11 cellular contexts compared by ENCODE assay signal in genomic region chr1:27004471-27005165, GRCh38. TPM values are rescaled to one million over a fixed set of nuclear protein-coding genes. Genes with fewer than 3 reads are reported as not detected.
DNase-seq lines count a peak whose midpoint lies in the region; ATAC-seq and TF ChIP-seq lines count a peak whose summit lies in the region.
"Had no signal": no experiment of that assay in that cellular context is flagged by ENCODE, and none has a peak within 500 bp of the region (broad histone marks: within the 10 kb centered on the region; RNA-seq: fewer than 3 reads in every experiment).

No MANE protein-coding gene starts in this region.

- no peak for ATAC-seq in HG03342 (IDR thresholded peaks at IDR 0.05; ENCODE audit: unreplicated experiment)
- ATAC-seq in HG02970 (IDR thresholded peaks at IDR 0.05; ENCODE audit: low FRiP score, unreplicated experiment): no peak

- WGBS in trophoblast cell (ENCODE audit: extremely low coverage, insufficient coverage, insufficient read length): no CpG with 5 or more reads among the region's 10 CpGs

- no peak overlapping the region for H3K4me2 ChIP-seq in trophoblast cell (ENCODE audit: low read length)

- no peak overlapping the region for H3K23ac ChIP-seq in trophoblast cell (ENCODE audit: low read length)

- peaks cover 14% of the 10 kb centered on the region for H3K79me1 ChIP-seq in trophoblast cell (ENCODE audit: low read length)

- H3K4me3 ChIP-seq in SJCRH30 (no peak overlapping the region), left ventricle myocardium inferior (no peak overlapping the region), trophoblast cell (ENCODE audit: low read depth, low read length) (no peak overlapping the region)
- no peak overlapping the region for H3K4me3 ChIP-seq in effector memory CD4-positive, alpha-beta T cell (ENCODE audit: insufficient read depth, low read depth, low read length, poor library complexity, severe bottlenecking)
- H3K4me3 ChIP-seq: testis had no signal

- H2AFZ ChIP-seq in trophoblast cell (ENCODE audit: insufficient read depth, low read length, poor library complexity): no peak overlapping the region

- no peak overlapping the region for H3K18ac ChIP-seq in trophoblast cell (ENCODE audit: low read length)

- no peaks in the 10 kb centered on the region for H3K36me3 ChIP-seq in SJCRH30
- peaks cover 13% of the 10 kb centered on the region for H3K36me3 ChIP-seq in left ventricle myocardium inferior
- peaks cover 20 to 28% of the 10 kb centered on the region in 2 experiments for H3K36me3 ChIP-seq in trophoblast cell (ENCODE audit: control insufficient read depth in 1 of 2, insufficient read depth in 2 of 2, low read length in 2 of 2)
- no peaks in the 10 kb centered on the region for H3K36me3 ChIP-seq in effector memory CD4-positive, alpha-beta T cell (ENCODE audit: control insufficient read depth, insufficient read depth, low read length)

- no peaks in the 10 kb centered on the region for H3K9me3 ChIP-seq in SJCRH30 (replicated peaks)
- no peaks in the 10 kb centered on the region for H3K9me3 ChIP-seq in left ventricle myocardium inferior (replicated peaks)
- peaks cover 3% of the 10 kb centered on the region for H3K9me3 ChIP-seq in trophoblast cell (ENCODE audit: insufficient read depth, low read depth, low read length)
- H3K9me3 ChIP-seq in effector memory CD4-positive, alpha-beta T cell (ENCODE audit: control insufficient read depth, low read length): no peaks in the 10 kb centered on the region
- H3K9me3 ChIP-seq: testis had no signal

- no peak overlapping the region for H2BK120ac ChIP-seq in trophoblast cell (ENCODE audit: insufficient read depth, low read length, poor library complexity)

- peaks cover 5% of the 10 kb centered on the region for H3K79me2 ChIP-seq in trophoblast cell (ENCODE audit: control insufficient read depth, insufficient read depth, low read length, poor library complexity)

- H2BK5ac ChIP-seq in trophoblast cell (ENCODE audit: low read depth, low read length, poor library complexity): no peak overlapping the region

- no peak overlapping the region for H2AK5ac ChIP-seq in trophoblast cell (ENCODE audit: low read length)

- H2BK12ac ChIP-seq in trophoblast cell (ENCODE audit: low read length): no peak overlapping the region

- H3K27ac ChIP-seq in SJCRH30 (no peak overlapping the region), left ventricle myocardium inferior (replicated peaks) (peak overlapping the region; percentile 56), trophoblast cell (ENCODE audit: low read depth, low read length) (no peak overlapping the region)
- no peak overlapping the region for H3K27ac ChIP-seq in effector memory CD4-positive, alpha-beta T cell (ENCODE audit: insufficient read depth, low read length, poor library complexity, severe bottlenecking)
- H3K27ac ChIP-seq: testis had no signal

- no peak for TF ChIP-seq CTCF in GM20000 (IDR thresholded peaks at IDR 0.05; ENCODE audit: extremely low read depth, missing control alignments)
- no peak for TF ChIP-seq CTCF in left ventricle myocardium inferior (IDR thresholded peaks at IDR 0.05; ENCODE audit: borderline replicate concordance)

- H3K14ac ChIP-seq in trophoblast cell (ENCODE audit: low read length): no peak overlapping the region

- intact Hi-C loops in left ventricle myocardium inferior (cut with micrococcal nuclease): no loop called here

- no peak overlapping the region for H3K9ac ChIP-seq in trophoblast cell (ENCODE audit: low read length)

- H3K4me1 ChIP-seq in SJCRH30 (peaks cover 21% of the 10 kb centered on the region), left ventricle myocardium inferior (peaks cover 79% of the 10 kb centered on the region), trophoblast cell (ENCODE audit: control insufficient read depth in 1 of 2, insufficient read depth in 2 of 2, low read length in 2 of 2) (peaks cover 33 to 56% of the 10 kb centered on the region in 2 experiments)
- no peaks in the 10 kb centered on the region for H3K4me1 ChIP-seq in effector memory CD4-positive, alpha-beta T cell (ENCODE audit: control insufficient read depth, insufficient read depth, low read length, poor library complexity, severe bottlenecking)

- no peak overlapping the region for H3K4ac ChIP-seq in trophoblast cell (ENCODE audit: low read depth, low read length)

- H4K8ac ChIP-seq in trophoblast cell (ENCODE audit: low read depth, low read length): no peak overlapping the region

- DNase-seq in GM20000 (ENCODE audit: low spot score): peak; percentile 56
- DNase-seq in SJCRH30: peak; percentile 68 to 76
- DNase-seq in left ventricle myocardium inferior: no peak
- peak; percentile 49 for DNase-seq in renal cortical epithelial cell (ENCODE audit: low read depth)
- no peak for DNase-seq in trophoblast cell
- no peak for DNase-seq in effector memory CD4-positive, alpha-beta T cell
- DNase-seq: DMS153, T-helper 2 cell, testis had no signal

- H3K27me3 ChIP-seq in SJCRH30: no peaks in the 10 kb centered on the region
- H3K27me3 ChIP-seq in left ventricle myocardium inferior (ENCODE audit: low read depth): no peaks in the 10 kb centered on the region
- no peaks in the 10 kb centered on the region for H3K27me3 ChIP-seq in trophoblast cell (ENCODE audit: insufficient read depth, low read length)
- no peaks in the 10 kb centered on the region for H3K27me3 ChIP-seq in effector memory CD4-positive, alpha-beta T cell (replicated peaks; ENCODE audit: control insufficient read depth, insufficient read depth, low read length, poor library complexity, severe bottlenecking)
- H3K27me3 ChIP-seq: testis had no signal

- no peak overlapping the region for H4K12ac ChIP-seq in trophoblast cell (ENCODE audit: low read depth, low read length)

- H4K91ac ChIP-seq in trophoblast cell (ENCODE audit: low read depth, low read length): no peak overlapping the region

RNA-seq across cellular contexts. Expression of gene TENT5B, which starts 8.0 kb away (rescaled TPM):
- 0.04 and 0.10 TPM in 2 replicates for total RNA-seq in SJCRH30 (2014; rRNA removed; shearing (Covaris generic))
- 30.2 TPM for total RNA-seq in left ventricle myocardium inferior
- 9.6 and 22.3 TPM in 2 replicates for total RNA-seq in renal cortical epithelial cell
- 10.9 and 11.1 TPM in 2 replicates for polyA plus RNA-seq in trophoblast cell (2013)

RNA-seq across cellular contexts. Expression of gene TRNP1, which starts 11.1 kb away (rescaled TPM):
- total RNA-seq in SJCRH30 (2014; rRNA removed; shearing (Covaris generic)): 0.42 and 0.81 TPM in 2 replicates
- total RNA-seq in left ventricle myocardium inferior: 35.7 TPM
- total RNA-seq in renal cortical epithelial cell: 86.7 and 106 TPM in 2 replicates
- 1.8 and 2.3 TPM in 2 replicates for polyA plus RNA-seq in trophoblast cell (2013)

RNA-seq across cellular contexts. Expression of gene KDF1, which starts 44.4 kb away (rescaled TPM):
- not detected in 2 replicates for total RNA-seq in SJCRH30 (2014; rRNA removed; shearing (Covaris generic))
- total RNA-seq in left ventricle myocardium inferior (0.27 TPM), renal cortical epithelial cell (2.0 and 7.1 TPM in 2 replicates)
- polyA plus RNA-seq in trophoblast cell (2013): 10.6 and 10.8 TPM in 2 replicates

Comparison
In these comparisons a context has a peak if more than half of its experiments do, and no peak if none do; other contexts are left out.
1. DNase-seq: peak in GM20000 (single experiment), SJCRH30 (2 of 2) and renal cortical epithelial cell (single experiment); none in left ventricle myocardium inferior (single experiment), trophoblast cell (0 of 2) and effector memory CD4-positive, alpha-beta T cell (0 of 3).
2. RNA of gene TRNP1, which starts 11.1 kb away (total RNA-seq): 86.7 to 106 TPM in renal cortical epithelial cell and 35.7 TPM in left ventricle myocardium inferior (single experiment); 0.42 to 0.81 TPM in SJCRH30; every median in the first group is over 10 times any median in the second.